Comparison of ENCODE assay signal across 10 cellular contexts in the genomic region with DNA sequence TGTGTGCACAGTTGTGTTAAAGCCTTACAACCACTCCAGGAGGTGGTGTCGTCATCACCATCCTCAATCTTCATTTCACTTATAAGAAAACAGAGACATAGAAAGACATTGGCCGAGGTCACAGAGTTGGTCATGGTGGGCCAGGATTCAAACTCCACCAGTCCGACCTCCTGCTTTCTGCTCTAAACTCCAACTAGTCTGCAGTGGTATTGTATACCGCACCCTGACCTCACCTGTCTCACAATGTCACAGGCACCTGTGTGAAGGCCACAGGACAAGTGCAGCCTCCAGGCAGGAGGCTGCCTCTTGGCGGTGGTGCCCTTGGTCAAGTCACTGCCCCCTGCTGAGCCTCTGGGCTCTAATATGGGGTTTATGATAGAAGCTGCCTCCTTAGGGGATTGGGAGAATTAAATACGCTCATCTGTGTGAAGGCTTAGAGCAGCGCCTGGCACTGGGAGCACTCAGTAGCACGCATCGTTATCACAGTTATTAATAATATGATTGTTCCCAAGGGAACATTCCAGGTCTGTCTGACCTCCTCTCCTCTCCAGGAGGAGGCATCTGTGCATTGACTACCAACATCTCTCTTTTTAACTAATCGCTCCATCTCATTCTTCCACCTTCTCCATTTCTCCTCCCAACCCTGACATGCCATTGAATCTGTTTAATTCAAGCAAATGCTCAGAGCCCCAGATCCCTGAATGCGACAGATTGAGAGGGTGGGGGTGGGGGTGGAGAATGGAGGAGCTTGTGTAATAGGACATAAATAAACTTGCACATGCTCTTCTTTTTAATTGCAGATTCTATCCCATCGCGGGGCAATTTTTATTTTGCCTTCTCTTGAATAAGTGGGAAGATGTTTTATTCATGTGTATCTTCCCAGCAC.
A peak's percentile ranks its signal among the peaks of the same experiment; 100 is the strongest.
DNase-seq lines count a peak whose midpoint lies in the region; ATAC-seq and TF ChIP-seq lines count a peak whose summit lies in the region.
"Had no signal": no experiment of that assay in that cellular context is flagged by ENCODE, and none has a peak within 500 bp of the region (broad histone marks: within the 10 kb centered on the region; RNA-seq: fewer than 3 reads in every experiment).

No MANE protein-coding gene starts in this region.

- peak; percentile 62 for TF ChIP-seq RAD21 in SK-N-SH (IDR thresholded peaks at IDR 0.05; ENCODE audit: low read length)

- WGBS in SK-N-SH (ENCODE audit: low lambda C conversion rate): 91% methylated on average over 13 of the region's 13 CpGs
- WGBS in heart right ventricle, 2 donors: 62 to 69% methylated on average over 13 of the region's 13 CpGs

- no peaks in the 10 kb centered on the region for H3K9me2 ChIP-seq in SK-N-SH

- no peaks in the 10 kb centered on the region for H3K27me3 ChIP-seq in SK-N-SH (ENCODE audit: insufficient read depth)
- no peaks in the 10 kb centered on the region for H3K27me3 ChIP-seq in heart right ventricle

- peaks cover 61% of the 10 kb centered on the region for H3F3A ChIP-seq in SK-N-SH (replicated peaks; ENCODE audit: insufficient read depth)

- ATAC-seq in heart right ventricle: peak; percentile 44 to 92 (median 84)
- no peak for ATAC-seq in HG02870 (IDR thresholded peaks at IDR 0.05; ENCODE audit: unreplicated experiment)
- ATAC-seq in GM18502 (IDR thresholded peaks at IDR 0.05; ENCODE audit: poor library complexity, unreplicated experiment): no peak
- ATAC-seq: stimulated activated naive CD8-positive, alpha-beta T cell treated with anti-CD3 and anti-CD28 coated beads, Interleukin-15, amount 100 ng/mL, for 72 hours had no signal

- H3K36me3 ChIP-seq in SK-N-SH (replicated peaks in 1 of 2; ENCODE audit: control insufficient read depth in 1 of 2, insufficient read depth in 2 of 2, low read length in 1 of 2): no peaks in the 10 kb centered on the region
- no peaks in the 10 kb centered on the region for H3K36me3 ChIP-seq in heart right ventricle

- DNase-seq in GM10248 (ENCODE audit: extremely low spot score) (peak; percentile 8), SK-N-SH (peak; percentile 41), heart right ventricle (no peak), retinal pigment epithelial cell (ENCODE audit: low read depth) (peak; percentile 85), NCI-H187 (lab: John Stamatoyannopoulos, UW) (no peak), kidney glomerular epithelial cell (lab: John Stamatoyannopoulos, UW) (no peak)
- DNase-seq: Karpas-422; stimulated activated naive CD8-positive, alpha-beta T cell treated with anti-CD3 and anti-CD28 coated beads, Interleukin-15, amount 100 ng/mL, for 72 hours had no signal

- POLR2A ChIA-PET in GM10248 (lab: Yijun Ruan, JAX): no interaction called here
- POLR2A ChIA-PET in SK-N-SH (lab: Yijun Ruan, JAX): no interaction called here

- peak overlapping the region; percentile 64 for H3K4me2 ChIP-seq in SK-N-SH

- peaks cover 14 to 83% of the 10 kb centered on the region in 2 experiments; a peak in 3 of 4 replicates for H3K4me1 ChIP-seq in SK-N-SH (ENCODE audit: control insufficient read depth in 1 of 2, insufficient read depth in 2 of 2, low read depth in 1 of 2, low read length in 1 of 2)
- peaks cover 0 to 37% (median 21%) of the 10 kb centered on the region in 9 donors for H3K4me1 ChIP-seq in heart right ventricle

- no peak for TF ChIP-seq CTCF in GM10248 (IDR thresholded peaks at IDR 0.05; ENCODE audit: control extremely low read depth, extremely low read depth, low read depth, missing control alignments)
- TF ChIP-seq CTCF in SK-N-SH (IDR thresholded peaks at IDR 0.05): peak; percentile 48
- TF ChIP-seq CTCF in heart right ventricle (IDR thresholded peaks at IDR 0.05): peak in 7 of 9 donors; percentile 14 to 39 (median 27)
- peak; percentile 60 for TF ChIP-seq CTCF in retinal pigment epithelial cell (conservative IDR thresholded peaks at IDR 0.05; ENCODE audit: low read depth, low read length)

- H3K9me3 ChIP-seq in SK-N-SH: no peaks in the 10 kb centered on the region
- H3K9me3 ChIP-seq in heart right ventricle: no peaks in the 10 kb centered on the region

- 0 out of 2 replicates have a peak, but pooled peaks cover 3% of the 10 kb centered on the region for H3K79me2 ChIP-seq in SK-N-SH (ENCODE audit: insufficient read depth)

- H3K9ac ChIP-seq in SK-N-SH: peak overlapping the region; percentile 86

- intact Hi-C loops in heart right ventricle (cut with DNase I): loop anchor here in 7 of 10 donors (1.0 to 10.0 kb wide), 5 partner anchors 72 to 74 kb away; no protein-coding TSS in a partner anchor

- H3K27ac ChIP-seq in SK-N-SH (ENCODE audit: low read depth in 2 of 2, low read length in 1 of 2) (peak overlapping the region; percentile 30 to 100; a peak in 3 of 4 replicates), heart right ventricle (peak overlapping the region in 8 of 10 donors; percentile 25 to 68 (median 46))

- H2AFZ ChIP-seq in SK-N-SH (ENCODE audit: low read depth): no peak overlapping the region

- CTCF ChIA-PET in GM10248 (lab: Yijun Ruan, JAX) (interaction anchor here (4.5 kb wide), 1 partner anchor 26 kb away, joined by 18 read pairs; no protein-coding TSS in a partner anchor), SK-N-SH (lab: Yijun Ruan, JAX) (interaction anchor here (0.6 to 3.5 kb wide), 14 partner anchors 10 to 153 kb away, joined by 3 to 23 read pairs (median 4); no protein-coding TSS in a partner anchor)

- H3K4me3 ChIP-seq in SK-N-SH (ENCODE audit: low read depth in 2 of 2, low read length in 1 of 2) (no peak overlapping the region), heart right ventricle (no peak overlapping the region), retinal pigment epithelial cell (ENCODE audit: low read length) (no peak overlapping the region)

- H4K20me1 ChIP-seq in SK-N-SH (ENCODE audit: insufficient read depth): no peaks in the 10 kb centered on the region

- TF ChIP-seq EP300 in SK-N-SH (IDR thresholded peaks at IDR 0.05; ENCODE audit: borderline replicate concordance in 1 of 2, low read depth in 1 of 2, low read length in 1 of 2): no peak

TF ChIP-seq in SK-N-SH, 30 proteins besides CTCF, POLR2A, EP300 and RAD21:
- TF ChIP-seq SMC3 (IDR thresholded peaks at IDR 0.05; ENCODE audit: low read depth, low read length) (peak; percentile 43; the same call in 1 of the 2 replicates), TAF1 (IDR thresholded peaks at IDR 0.05; ENCODE audit: borderline replicate concordance, low read depth, low read length) (no peak)
- TF ChIP-seq, protein P1, sequence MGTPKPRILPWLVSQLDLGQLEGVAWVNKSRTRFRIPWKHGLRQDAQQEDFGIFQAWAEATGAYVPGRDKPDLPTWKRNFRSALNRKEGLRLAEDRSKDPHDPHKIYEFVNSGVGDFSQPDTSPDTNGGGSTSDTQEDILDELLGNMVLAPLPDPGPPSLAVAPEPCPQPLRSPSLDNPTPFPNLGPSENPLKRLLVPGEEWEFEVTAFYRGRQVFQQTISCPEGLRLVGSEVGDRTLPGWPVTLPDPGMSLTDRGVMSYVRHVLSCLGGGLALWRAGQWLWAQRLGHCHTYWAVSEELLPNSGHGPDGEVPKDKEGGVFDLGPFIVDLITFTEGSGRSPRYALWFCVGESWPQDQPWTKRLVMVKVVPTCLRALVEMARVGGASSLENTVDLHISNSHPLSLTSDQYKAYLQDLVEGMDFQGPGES (IDR thresholded peaks at IDR 0.05; ENCODE audit: low read depth, low read length): no peak

Comparison
In these comparisons a context has a peak if more than half of its experiments do, and no peak if none do; other contexts are left out.
1. DNase-seq: peak in GM10248 (single experiment), SK-N-SH (single experiment) and retinal pigment epithelial cell (single experiment); none in heart right ventricle (0 of 2), NCI-H187 (0 of 2) and kidney glomerular epithelial cell (single experiment).
2. ATAC-seq: peak in heart right ventricle (8 of 8); none in HG02870 (single experiment) and GM18502 (single experiment).